17 cellular contexts compared by ENCODE assay signal in genomic region chr12:42481368-42481767, GRCh38.
DNase-seq lines count a peak whose midpoint lies in the region; ATAC-seq, FAIRE-seq and TF ChIP-seq lines count a peak whose summit lies in the region.
"Had no signal": no experiment of that assay in that cellular context is flagged by ENCODE, and none has a peak within 500 bp of the region (broad histone marks: within the 10 kb centered on the region; RNA-seq: fewer than 3 reads in every experiment).

No MANE protein-coding gene starts in this region.

- TF ChIP-seq POLR2A in H1 (IDR thresholded peaks at IDR 0.05; ENCODE audit: control extremely low read depth in 1 of 2, low read depth in 2 of 2, low read length in 2 of 2): no peak

- CTCF ChIA-PET in H1 (lab: Charles Lee; ENCODE audit: partially characterized antibody): interaction anchor here (1.1 to 10.7 kb wide), 7 partner anchors 7 to 109 kb away, joined by 3 to 104 read pairs (median 3); no protein-coding TSS in a partner anchor

- intact Hi-C loops in heart right ventricle (cut with DNase I) (loop anchor here in 8 of 10 donors (5.0 to 10.0 kb wide), 5 partner anchors 86 to 856 kb away; no protein-coding TSS in a partner anchor), Right ventricle myocardium superior (cut with DNase I) (loop anchor here (5.0 to 10.0 kb wide), 3 partner anchors 86 to 853 kb away; no protein-coding TSS in a partner anchor), upper lobe of right lung (cut with DNase I) (no loop called here)

- no peaks in the 10 kb centered on the region for H3K27me3 Mint-ChIP-seq in mesothelial cell of epicardium (ENCODE audit: low read depth)

- no peak overlapping the region for H4K8ac ChIP-seq in H1 (ENCODE audit: extremely low read depth, insufficient read depth, low read length)

- H3K4me3 ChIP-seq in heart right ventricle (peak overlapping the region in 5 of 10 donors; percentile 81 to 88 (median 84)), H1 (ENCODE audit: extremely low read depth in 1 of 4, insufficient read depth in 2 of 4, low read depth in 3 of 4, low read length in 4 of 4) (peak overlapping the region; percentile 27 to 85 (median 78); a peak in 6 of 8 replicates), upper lobe of right lung (peak overlapping the region; percentile 80), WERI-Rb-1 (ENCODE audit: low read depth, low read length) (no peak overlapping the region), MG63 (no peak overlapping the region)
- H3K4me3 ChIP-seq: GM12878 had no signal

- no peaks in the 10 kb centered on the region for H3K9me3 Mint-ChIP-seq in mesothelial cell of epicardium

- H3K4me1 Mint-ChIP-seq in mesothelial cell of epicardium: peaks cover 70% of the 10 kb centered on the region

- H2AK5ac ChIP-seq in H1 (ENCODE audit: low read depth, low read length): no peak overlapping the region

- peak; percentile 77 for FAIRE-seq in H1 (lab: Jason Lieb, UNC)
- FAIRE-seq: GM12878 had no signal

- no peak overlapping the region for H2AFZ ChIP-seq in H1 (ENCODE audit: low read length)

- no peak for TF ChIP-seq EP300 in H1 (IDR thresholded peaks at IDR 0.05; ENCODE audit: borderline replicate concordance in 1 of 2, low read depth in 2 of 2, low read length in 2 of 2)

- H3K36me3 Mint-ChIP-seq in mesothelial cell of epicardium: no peaks in the 10 kb centered on the region

- H4K91ac ChIP-seq in H1 (replicated peaks; ENCODE audit: insufficient read length, low read length): no peak overlapping the region

- H2BK12ac ChIP-seq in H1 (ENCODE audit: low read depth, low read length): no peak overlapping the region

- H3K27ac ChIP-seq in heart right ventricle: peak overlapping the region in 9 of 10 donors; percentile 11 to 97 (median 93)
- no peak overlapping the region for H3K27ac ChIP-seq in H1 (ENCODE audit: low read depth, low read length)
- peak overlapping the region; percentile 88 for H3K27ac ChIP-seq in upper lobe of right lung
- H3K27ac ChIP-seq in WERI-Rb-1: no peak overlapping the region
- H3K27ac ChIP-seq: VCaP had no signal

- H3K23ac ChIP-seq in H1 (ENCODE audit: insufficient read length): no peak overlapping the region

- TF ChIP-seq CTCF in heart right ventricle (IDR thresholded peaks at IDR 0.05): no peak
- TF ChIP-seq CTCF in H1 (IDR thresholded peaks at IDR 0.05; ENCODE audit: control extremely low read depth in 1 of 3, insufficient read depth in 1 of 3, low read depth in 1 of 3, low read length in 3 of 3): no peak
- no peak for TF ChIP-seq CTCF in mesothelial cell of epicardium (IDR thresholded peaks at IDR 0.05; ENCODE audit: unreplicated experiment)
- TF ChIP-seq CTCF in upper lobe of right lung (IDR thresholded peaks at IDR 0.05): no peak
- no peak for TF ChIP-seq CTCF in WERI-Rb-1 (IDR thresholded peaks at IDR 0.05; ENCODE audit: low read depth, low read length)

- H2BK15ac ChIP-seq in H1 (ENCODE audit: low read length): no peak overlapping the region

- POLR2A ChIA-PET in H1 (lab: Charles Lee; ENCODE audit: partially characterized antibody): interaction anchor here (0.9 to 2.9 kb wide), 10 partner anchors 9 to 97 kb away, joined by 3 to 13 read pairs (median 4); no protein-coding TSS in a partner anchor

- peaks cover 0 to 44% (median 0%) of the 10 kb centered on the region in 7 donors for H3K27me3 ChIP-seq in heart right ventricle
- no peaks in the 10 kb centered on the region; a peak in 2 of 7 replicates for H3K27me3 ChIP-seq in H1 (replicated peaks in 1 of 4; ENCODE audit: control insufficient read depth in 3 of 4, extremely low read depth in 1 of 4, insufficient read depth in 3 of 4, low read length in 3 of 4)
- no peaks in the 10 kb centered on the region for H3K27me3 ChIP-seq in upper lobe of right lung
- peaks cover 9% of the 10 kb centered on the region for H3K27me3 ChIP-seq in WERI-Rb-1 (ENCODE audit: insufficient read depth, low read depth, severe bottlenecking)
- H3K27me3 ChIP-seq in MG63: no peaks in the 10 kb centered on the region
- H3K27me3 ChIP-seq: Peyer's patch, suprapubic skin had no signal

- peaks cover 6 to 66% of the 10 kb centered on the region in 2 experiments; a peak in 3 of 4 replicates for H3K79me2 ChIP-seq in H1 (ENCODE audit: control insufficient read depth in 1 of 2, insufficient read depth in 2 of 2, low read length in 2 of 2)

- no peak for DNase-seq in heart right ventricle
- no peak for DNase-seq in Right ventricle myocardium superior
- peak in 1 of 2 experiments; percentile 36 for DNase-seq in H1 (ENCODE audit: low read depth in 1 of 2, low spot score in 2 of 2)
- DNase-seq in mesothelial cell of epicardium (ENCODE audit: low spot score in 2 of 2, unreplicated experiment in 2 of 2): no peak
- DNase-seq in upper lobe of right lung: no peak
- DNase-seq in WERI-Rb-1: no peak
- DNase-seq in MG63: no peak
- no peak for DNase-seq in HCEC 1CT
- DNase-seq: activated effector memory CD4-positive, alpha-beta T cell treated with anti-CD3 and anti-CD28 coated beads, Interleukin-2, amount 50 U/mL, for 16 hours; dorsolateral prefrontal cortex; NCI-H2081; NCI-H69 had no signal

- no peak overlapping the region for H4K5ac ChIP-seq in H1 (ENCODE audit: insufficient read length, low read depth, low read length)

- H3K14ac ChIP-seq in H1 (ENCODE audit: insufficient read length): no peak overlapping the region

- peak overlapping the region; percentile 91 for H3K4me3 Mint-ChIP-seq in mesothelial cell of epicardium

- H2BK20ac ChIP-seq in H1 (ENCODE audit: low read length): no peak overlapping the region

- H3K56ac ChIP-seq in H1 (replicated peaks; ENCODE audit: insufficient read length, low read depth, low read length): no peak overlapping the region

- H3K9me3 ChIP-seq in heart right ventricle (no peaks in the 10 kb centered on the region), H1 (ENCODE audit: insufficient read depth in 2 of 2, low read depth in 1 of 2, low read length in 1 of 2) (no peaks in the 10 kb centered on the region), upper lobe of right lung (no peaks in the 10 kb centered on the region), WERI-Rb-1 (ENCODE audit: severe bottlenecking) (no peaks in the 10 kb centered on the region), MG63 (no peaks in the 10 kb centered on the region)
- H3K9me3 ChIP-seq: Peyer's patch, psoas muscle, suprapubic skin had no signal

- H4K20me1 ChIP-seq in H1 (replicated peaks in 1 of 2; ENCODE audit: control insufficient read depth in 1 of 2, insufficient read depth in 2 of 2, low read length in 2 of 2): peaks cover 5 to 9% of the 10 kb centered on the region in 2 experiments

- H3K27ac Mint-ChIP-seq in mesothelial cell of epicardium: peak overlapping the region; percentile 95

- no peaks in the 10 kb centered on the region for H3K36me3 ChIP-seq in heart right ventricle
- H3K36me3 ChIP-seq in H1 (ENCODE audit: control insufficient read depth in 2 of 4, insufficient read depth in 4 of 4, low read length in 3 of 4): no peaks in the 10 kb centered on the region
- H3K36me3 ChIP-seq in upper lobe of right lung: no peaks in the 10 kb centered on the region
- H3K36me3 ChIP-seq in WERI-Rb-1: no peaks in the 10 kb centered on the region
- H3K36me3 ChIP-seq in MG63: no peaks in the 10 kb centered on the region
- H3K36me3 ChIP-seq: Peyer's patch, suprapubic skin had no signal

- WGBS in heart right ventricle, 2 donors: 31 to 68% methylated on average over 1 of the region's 1 CpG
- WGBS in H1 (ENCODE audit: extremely low coverage in 1 of 2, insufficient coverage in 1 of 2, insufficient read length in 1 of 2, insufficient replicate concordance in 2 of 2, low coverage in 1 of 2, low lambda C conversion rate in 2 of 2, missing lambda C conversion rate in 1 of 2), 2 experiments: 0% methylated on average over 1 of the region's 1 CpG; no CpG with 5 or more reads in 1 of the 2 experiments

- peaks cover 4% of the 10 kb centered on the region for H3K79me1 ChIP-seq in H1 (ENCODE audit: low read depth, low read length)

- no peak overlapping the region for H2BK5ac ChIP-seq in H1 (ENCODE audit: low read depth, low read length)

- peak in 1 of 2 experiments; percentile 11; a peak in 1 of 4 replicates for TF ChIP-seq RAD21 in H1 (IDR thresholded peaks at IDR 0.05 in 1 of 2, conservative IDR thresholded peaks at IDR 0.05 in 1 of 2; ENCODE audit: low read depth in 2 of 2, low read length in 2 of 2)

- H3K18ac ChIP-seq in H1 (ENCODE audit: extremely low read depth, low read length): no peak overlapping the region

- H3K4me2 ChIP-seq in H1 (ENCODE audit: insufficient read depth in 1 of 2, low read depth in 2 of 2, low read length in 2 of 2): peak overlapping the region; percentile 75 to 90; a peak in 3 of 4 replicates

- H3K4me1 ChIP-seq in heart right ventricle (peaks cover 0 to 71% (median 34%) of the 10 kb centered on the region in 9 donors), H1 (replicated peaks in 1 of 4; ENCODE audit: control insufficient read depth in 3 of 4, insufficient read depth in 4 of 4, low read length in 3 of 4) (peaks cover 7 to 20% (median 15%) of the 10 kb centered on the region in 4 experiments; a peak in 6 of 7 replicates), upper lobe of right lung (peaks cover 37% of the 10 kb centered on the region)

- ATAC-seq in heart right ventricle (no peak), Right ventricle myocardium superior (ENCODE audit: poor library complexity) (no peak), upper lobe of right lung (no peak)
- ATAC-seq: GM12878, psoas muscle had no signal

- H3K9ac ChIP-seq in H1 (replicated peaks in 1 of 4; ENCODE audit: extremely low read depth in 1 of 4, low read depth in 3 of 4, low read length in 3 of 4): no peak overlapping the region

- peaks cover 12% of the 10 kb centered on the region for H3K23me2 ChIP-seq in H1 (ENCODE audit: low read depth, low read length)

- H2BK120ac ChIP-seq in H1 (replicated peaks; ENCODE audit: low read depth, low read length): no peak overlapping the region

- no peak overlapping the region for H3K4ac ChIP-seq in H1 (replicated peaks; ENCODE audit: insufficient read length, low read depth, low read length)

Comparison
In these comparisons a context has a peak if more than half of its experiments do, and no peak if none do; other contexts are left out.
1. H3K27ac ChIP-seq: peak in heart right ventricle (9 of 10) and upper lobe of right lung (single experiment); none in H1 (single experiment) and WERI-Rb-1 (single experiment).
2. H3K4me3 ChIP-seq: peak in H1 (4 of 4) and upper lobe of right lung (single experiment); none in WERI-Rb-1 (single experiment) and MG63 (single experiment).